ENCODE assay signal across 1 cellular context in genomic region chr9:128276574-128277270, GRCh38.
TF ChIP-seq lines count a peak whose summit lies in the region.

No MANE protein-coding gene starts in this region.

TF ChIP-seq in K562, 482 proteins besides CTCF, POLR2A, EP300 and RAD21 (continues in another document):
- TF ChIP-seq ZBTB9 (CRISPR knock-in tag; IDR thresholded peaks at IDR 0.05) (0 out of 2 replicates have a peak, but pooled peaks have one; percentile 12), CHD7 (IDR thresholded peaks at IDR 0.05; ENCODE audit: low read depth, low read length) (no peak), CEBPG (CRISPR knock-in tag; IDR thresholded peaks at IDR 0.05) (no peak), CEBPG (tag; conservative IDR thresholded peaks at IDR 0.05 in 1 of 2, IDR thresholded peaks at IDR 0.05 in 1 of 2) (no peak), JUND (IDR thresholded peaks at IDR 0.05; ENCODE audit: borderline replicate concordance, low read depth, low read length) (0 out of 2 replicates have a peak, but pooled peaks have one; percentile 2), JUND (tag; IDR thresholded peaks at IDR 0.05; ENCODE audit: borderline replicate concordance, low read depth, low read length) (no peak), ELF4 (CRISPR knock-in tag; IDR thresholded peaks at IDR 0.05) (0 out of 2 replicates have a peak, but pooled peaks have one; percentile 42), ZNF133 (CRISPR knock-in tag; IDR thresholded peaks at IDR 0.05) (0 out of 2 replicates have a peak, but pooled peaks have one; percentile 62), NFRKB (IDR thresholded peaks at IDR 0.05; ENCODE audit: low read depth) (no peak), ZNF431 (CRISPR knock-in tag; IDR thresholded peaks at IDR 0.05) (no peak), TBL1XR1 (IDR thresholded peaks at IDR 0.05; ENCODE audit: low read length in 2 of 2) (peak in 1 of 2 experiments; percentile 38; a peak in 1 of 4 replicates), GTF2F1 (IDR thresholded peaks at IDR 0.05; ENCODE audit: low read depth, low read length) (no peak), CEBPZ (IDR thresholded peaks at IDR 0.05; ENCODE audit: borderline replicate concordance, low read depth, low read length) (no peak), NFXL1 (CRISPR knock-in tag; IDR thresholded peaks at IDR 0.05) (0 out of 2 replicates have a peak, but pooled peaks have one; percentile 53), THRA (IDR thresholded peaks at IDR 0.05) (no peak), ZNF584 (CRISPR knock-in tag; IDR thresholded peaks at IDR 0.05; ENCODE audit: low read depth) (no peak), CBX1 (IDR thresholded peaks at IDR 0.05; ENCODE audit: low read depth) (no peak), ZBTB26 (CRISPR knock-in tag; IDR thresholded peaks at IDR 0.05) (peak; percentile 42), MCM2 (IDR thresholded peaks at IDR 0.05; ENCODE audit: low read depth) (no peak), ARID3A (IDR thresholded peaks at IDR 0.05; ENCODE audit: borderline replicate concordance, low read depth, low read length) (no peak), RCOR1 (IDR thresholded peaks at IDR 0.05; ENCODE audit: borderline replicate concordance in 1 of 2, low read depth in 2 of 2, low read length in 2 of 2) (peak in 1 of 2 experiments; percentile 50; a peak in 1 of 4 replicates), PHF20 (IDR thresholded peaks at IDR 0.05; ENCODE audit: partially characterized antibody) (no peak), ZC3H4 (CRISPR knock-in tag; IDR thresholded peaks at IDR 0.05; ENCODE audit: borderline replicate concordance) (no peak), EWSR1 (IDR thresholded peaks at IDR 0.05; ENCODE audit: borderline replicate concordance, low read depth, partially characterized antibody) (no peak), PHB2 (IDR thresholded peaks at IDR 0.05; ENCODE audit: low read depth) (no peak), HDAC8 (tag; IDR thresholded peaks at IDR 0.05) (0 out of 2 replicates have a peak, but pooled peaks have one; percentile 28), FOXO4 (CRISPR knock-in tag; IDR thresholded peaks at IDR 0.05) (0 out of 2 replicates have a peak, but pooled peaks have one; percentile 15), SREBF1 (IDR thresholded peaks at IDR 0.05; ENCODE audit: borderline replicate concordance, low read depth, low read length) (0 out of 2 replicates have a peak, but pooled peaks have one; percentile 31), ZNF79 (CRISPR knock-in tag; IDR thresholded peaks at IDR 0.05; ENCODE audit: low read depth) (0 out of 2 replicates have a peak, but pooled peaks have one; percentile 5), FOXP1 (CRISPR knock-in tag; IDR thresholded peaks at IDR 0.05) (no peak), RBM39 (optimal IDR thresholded peaks at IDR 0.05; ENCODE audit: low read depth, low read length) (no peak)
